In genomic region chr19:56069642-56070041, GRCh38 we compare ENCODE assay signal across 33 cellular contexts.
"Had no signal": no experiment of that assay in that cellular context is flagged by ENCODE, and none has a peak within 500 bp of the region (broad histone marks: within the 10 kb centered on the region; RNA-seq: fewer than 3 reads in every experiment).

No MANE protein-coding gene starts in this region.

- H3K9me3 Mint-ChIP-seq: activated B cell treated with CpG ODN at 0.5 μM for 24 hours; activated CD4-positive, alpha-beta memory T cell treated with anti-CD3 and anti-CD28 coated beads for 36 hours; activated CD4-positive, alpha-beta T cell treated with anti-CD3 and anti-CD28 coated beads, Interleukin-2, amount 10 ng/mL, durations not matched to agents 24 days and 14 days; activated naive CD4-positive, alpha-beta T cell treated with anti-CD3 and anti-CD28 coated beads, Interleukin-2, amount 10 ng/mL, durations not matched to agents 7 days and 5 days; activated naive CD4-positive, alpha-beta T cell treated with anti-CD3 and anti-CD28 coated beads, Interleukin-2, amount 50 U/mL, for 24 hours; activated naive CD8-positive, alpha-beta T cell treated with anti-CD3 and anti-CD28 coated beads, Interleukin-2, amount 10 ng/mL, durations not matched to agents 7 days and 5 days; activated naive CD8-positive, alpha-beta T cell treated with anti-CD3 and anti-CD28 coated beads, Interleukin-2, amount 50 U/mL, for 24 hours; activated T-cell treated with anti-CD3 and anti-CD28 coated beads, Interleukin-2, amount 50 U/mL, for 24 hours; activated T-helper 2 cell treated with anti-CD3 and anti-CD28 coated beads, Interferon-gamma antibody, Interleukin-2, Interleukin-4, amounts not matched to agents 10 μg/mL and 5 μg/mL and 100 μg/mL, durations not matched to agents 14 hours and 24 hours and 36 hours; brain; T-helper 1 cell treated with Interleukin-12 subunit alpha and Interleukin-12 subunit beta and Interleukin-4 antibody, amounts not matched to agents 30 μg/mL and 1 μg/mL, for 36 hours; T-helper 2 cell treated with Interferon-gamma antibody and Interleukin-4, amounts not matched to agents 5 μg/mL and 100 μg/mL, for 36 hours had no signal

- DNase-seq: activated B cell treated with CpG ODN at 0.5 μM for 24 hours; activated CD4-positive, alpha-beta memory T cell treated with anti-CD3 and anti-CD28 coated beads for 36 hours; activated CD4-positive, alpha-beta T cell treated with anti-CD3 and anti-CD28 coated beads for 4 hours; activated CD4-positive, alpha-beta T cell treated with anti-CD3 and anti-CD28 coated beads, Interleukin-2, amount 10 ng/mL, durations not matched to agents 24 days and 14 days; activated CD4-positive, alpha-beta T cell treated with anti-CD3 and anti-CD28 coated beads, Interleukin-2, amount 50 U/mL, for 1 hour; activated CD4-positive, alpha-beta T cell treated with anti-CD3 and anti-CD28 coated beads, Interleukin-2, amount 50 U/mL, for 4 hours; activated CD4-positive, CD25-positive, alpha-beta regulatory T cell treated with anti-CD3 and anti-CD28 coated beads, Interleukin-2, amount 50 U/mL, for 72 hours; activated CD8-positive, alpha-beta memory T cell treated with anti-CD3 and anti-CD28 coated beads for 24 hours; activated CD8-positive, alpha-beta memory T cell treated with anti-CD3 and anti-CD28 coated beads, Interleukin-2, amount 10 ng/mL, durations not matched to agents 7 days and 5 days; activated CD8-positive, alpha-beta memory T cell treated with anti-CD3 and anti-CD28 coated beads, Interleukin-2, amount 50 U/mL, for 48 hours; activated CD8-positive, alpha-beta T cell treated with anti-CD3 and anti-CD28 coated beads, Interleukin-2, amount 10 ng/mL, durations not matched to agents 7 days and 5 days; activated effector memory CD4-positive, alpha-beta T cell treated with Interleukin-2 at 50 U/mL for 16 hours; activated gamma-delta T cell; activated naive CD4-positive, alpha-beta T cell treated with anti-CD3 and anti-CD28 coated beads, Interleukin-2, amount 10 ng/mL, durations not matched to agents 7 days and 5 days; activated naive CD4-positive, alpha-beta T cell treated with Interleukin-2 at 50 U/mL for 16 hours; activated naive CD8-positive, alpha-beta T cell treated with anti-CD3 and anti-CD28 coated beads, Interleukin-2, amount 10 ng/mL, durations not matched to agents 7 days and 5 days; activated naive CD8-positive, alpha-beta T cell treated with anti-CD3 and anti-CD28 coated beads, Interleukin-2, amount 50 U/mL, for 24 hours; activated T-cell treated with anti-CD3 and anti-CD28 coated beads, Interleukin-2, amount 50 U/mL, for 24 hours; activated T-cell treated with anti-CD3 and anti-CD28 coated beads, Interleukin-2, amount 50 U/mL, for 48 hours; amygdala; anterior cingulate cortex; central memory CD4-positive, alpha-beta T cell; T-helper 2 cell; T-helper 9 cell had no signal

- H3K4me3 Mint-ChIP-seq: activated B cell treated with CpG ODN at 0.5 μM for 24 hours; activated CD4-positive, alpha-beta memory T cell treated with anti-CD3 and anti-CD28 coated beads for 36 hours; activated CD4-positive, alpha-beta T cell treated with anti-CD3 and anti-CD28 coated beads, Interleukin-2, amount 10 ng/mL, durations not matched to agents 24 days and 14 days; activated CD8-positive, alpha-beta memory T cell treated with anti-CD3 and anti-CD28 coated beads, Interleukin-2, amount 10 ng/mL, durations not matched to agents 7 days and 5 days; activated CD8-positive, alpha-beta T cell treated with anti-CD3 and anti-CD28 coated beads, Interleukin-2, amount 10 ng/mL, durations not matched to agents 7 days and 5 days; activated naive CD4-positive, alpha-beta T cell treated with anti-CD3 and anti-CD28 coated beads, Interleukin-2, amount 10 ng/mL, durations not matched to agents 7 days and 5 days; activated naive CD4-positive, alpha-beta T cell treated with anti-CD3 and anti-CD28 coated beads, Interleukin-2, amount 50 U/mL, for 24 hours; activated naive CD8-positive, alpha-beta T cell; activated naive CD8-positive, alpha-beta T cell treated with anti-CD3 and anti-CD28 coated beads, Interleukin-2, amount 10 ng/mL, durations not matched to agents 7 days and 5 days; activated naive CD8-positive, alpha-beta T cell treated with anti-CD3 and anti-CD28 coated beads, Interleukin-2, amount 50 U/mL, for 24 hours; activated T-cell treated with anti-CD3 and anti-CD28 coated beads, Interleukin-2, amount 50 U/mL, for 24 hours; brain; T-helper 1 cell treated with Interleukin-12 subunit alpha and Interleukin-12 subunit beta and Interleukin-4 antibody, amounts not matched to agents 30 μg/mL and 1 μg/mL, for 36 hours; T-helper 2 cell treated with Interferon-gamma antibody and Interleukin-4, amounts not matched to agents 5 μg/mL and 100 μg/mL, for 36 hours had no signal

- H3K27me3 ChIP-seq: ascending aorta had no signal

- H3K27ac Mint-ChIP-seq: activated B cell treated with CpG ODN at 0.5 μM for 24 hours; activated CD4-positive, alpha-beta memory T cell treated with anti-CD3 and anti-CD28 coated beads for 36 hours; activated CD4-positive, alpha-beta T cell treated with anti-CD3 and anti-CD28 coated beads, Interleukin-2, amount 10 ng/mL, durations not matched to agents 24 days and 14 days; activated CD8-positive, alpha-beta memory T cell treated with anti-CD3 and anti-CD28 coated beads, Interleukin-2, amount 10 ng/mL, durations not matched to agents 7 days and 5 days; activated CD8-positive, alpha-beta T cell treated with anti-CD3 and anti-CD28 coated beads, Interleukin-2, amount 10 ng/mL, durations not matched to agents 7 days and 5 days; activated naive CD4-positive, alpha-beta T cell treated with anti-CD3 and anti-CD28 coated beads, Interleukin-2, amount 10 ng/mL, durations not matched to agents 7 days and 5 days; activated naive CD4-positive, alpha-beta T cell treated with anti-CD3 and anti-CD28 coated beads, Interleukin-2, amount 50 U/mL, for 24 hours; activated naive CD8-positive, alpha-beta T cell; activated naive CD8-positive, alpha-beta T cell treated with anti-CD3 and anti-CD28 coated beads, Interleukin-2, amount 10 ng/mL, durations not matched to agents 7 days and 5 days; activated naive CD8-positive, alpha-beta T cell treated with anti-CD3 and anti-CD28 coated beads, Interleukin-2, amount 50 U/mL, for 24 hours; activated T-cell treated with anti-CD3 and anti-CD28 coated beads, Interleukin-2, amount 50 U/mL, for 24 hours; activated T-helper 2 cell treated with anti-CD3 and anti-CD28 coated beads, Interferon-gamma antibody, Interleukin-2, Interleukin-4, amounts not matched to agents 10 μg/mL and 5 μg/mL and 100 μg/mL, durations not matched to agents 14 hours and 24 hours and 36 hours; brain; T-helper 1 cell treated with Interleukin-12 subunit alpha and Interleukin-12 subunit beta and Interleukin-4 antibody, amounts not matched to agents 30 μg/mL and 1 μg/mL, for 36 hours; T-helper 2 cell treated with Interferon-gamma antibody and Interleukin-4, amounts not matched to agents 5 μg/mL and 100 μg/mL, for 36 hours had no signal

- H3K4me3 ChIP-seq: ascending aorta, breast epithelium had no signal

- H3K27ac ChIP-seq: ascending aorta, breast epithelium, VCaP had no signal

- H3K36me3 ChIP-seq: ascending aorta, breast epithelium had no signal

- H3K9me3 ChIP-seq: ascending aorta, breast epithelium had no signal

- H3K36me3 Mint-ChIP-seq: activated CD4-positive, alpha-beta memory T cell treated with anti-CD3 and anti-CD28 coated beads for 36 hours; activated CD8-positive, alpha-beta memory T cell treated with anti-CD3 and anti-CD28 coated beads, Interleukin-2, amount 10 ng/mL, durations not matched to agents 7 days and 5 days; activated naive CD4-positive, alpha-beta T cell treated with anti-CD3 and anti-CD28 coated beads, Interleukin-2, amount 10 ng/mL, durations not matched to agents 7 days and 5 days; activated naive CD4-positive, alpha-beta T cell treated with anti-CD3 and anti-CD28 coated beads, Interleukin-2, amount 50 U/mL, for 24 hours; activated naive CD8-positive, alpha-beta T cell; activated naive CD8-positive, alpha-beta T cell treated with anti-CD3 and anti-CD28 coated beads, Interleukin-2, amount 10 ng/mL, durations not matched to agents 7 days and 5 days; brain had no signal

- H3K27me3 Mint-ChIP-seq: activated CD4-positive, alpha-beta T cell treated with anti-CD3 and anti-CD28 coated beads, Interleukin-2, amount 10 ng/mL, durations not matched to agents 24 days and 14 days; activated naive CD8-positive, alpha-beta T cell treated with anti-CD3 and anti-CD28 coated beads, Interleukin-2, amount 10 ng/mL, durations not matched to agents 7 days and 5 days had no signal
